8 cellular contexts compared by ENCODE assay signal in the genomic region with DNA sequence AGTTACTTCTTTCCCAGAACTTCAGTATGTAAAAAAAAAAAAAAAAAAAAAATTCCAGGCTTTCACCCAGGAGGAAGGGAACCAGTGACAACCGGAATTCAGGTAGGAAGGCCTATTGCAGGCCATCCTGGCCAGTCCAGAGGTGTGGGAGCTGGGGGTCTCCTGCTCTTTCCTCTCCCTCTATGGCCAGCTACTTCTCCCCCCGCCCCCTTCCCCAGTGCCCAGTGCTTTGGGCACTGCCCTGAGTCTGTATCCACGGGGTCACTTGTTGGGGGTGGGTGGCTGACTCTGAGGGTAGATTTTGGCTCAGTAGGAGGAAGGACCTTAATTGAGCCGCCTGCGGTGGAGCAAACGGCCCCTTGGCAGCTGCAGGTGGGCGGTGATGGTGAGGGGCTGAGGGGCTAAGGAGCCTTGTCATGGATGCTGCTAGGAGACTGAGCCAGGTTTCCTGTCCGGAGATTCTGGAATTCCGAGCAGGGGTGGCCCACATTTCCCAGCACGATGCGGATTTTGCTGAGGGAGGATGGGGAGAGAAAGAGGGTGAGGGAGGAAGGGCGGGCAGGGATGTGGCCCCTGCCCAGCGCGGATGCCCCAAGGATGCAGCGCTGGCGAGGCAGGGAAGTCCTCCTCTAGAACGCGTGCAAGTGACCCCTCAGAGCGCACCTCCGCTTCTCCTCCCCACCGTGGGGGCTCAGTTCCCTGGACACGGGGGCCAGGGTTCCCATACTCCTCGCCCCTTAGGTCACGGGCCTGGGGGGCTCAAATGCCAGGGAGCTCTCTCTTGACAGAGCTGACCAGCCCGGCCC. TPM values are rescaled to one million over a fixed set of nuclear protein-coding genes. Genes with fewer than 3 reads are reported as not detected.
A peak's percentile ranks its signal among the peaks of the same experiment; 100 is the strongest.
DNase-seq lines count a peak whose midpoint lies in the region; ATAC-seq and TF ChIP-seq lines count a peak whose summit lies in the region.

No MANE protein-coding gene starts in this region.

- no peaks in the 10 kb centered on the region for H3K27me3 ChIP-seq in DND-41 (ENCODE audit: insufficient read depth, low read length, poor library complexity)
- no peaks in the 10 kb centered on the region for H3K27me3 ChIP-seq in SJSA1 (replicated peaks)
- no peaks in the 10 kb centered on the region for H3K27me3 ChIP-seq in ovary

- intact Hi-C loops in ovary (cut with DNase I): loop anchor here in 1 of 4 donors (10.0 kb wide), 1 partner anchor 460 kb away; no protein-coding TSS in a partner anchor

- H3K79me2 ChIP-seq in DND-41 (ENCODE audit: insufficient read depth, low read length): peaks cover 52% of the 10 kb centered on the region

- peaks cover 14% of the 10 kb centered on the region for H4K20me1 ChIP-seq in DND-41 (ENCODE audit: insufficient read depth, low read length)

- no peak for TF ChIP-seq POLR2A in ovary (IDR thresholded peaks at IDR 0.05)

- TF ChIP-seq CTCF in DND-41 (IDR thresholded peaks at IDR 0.05; ENCODE audit: borderline replicate concordance, extremely low read depth, low read length, poor library complexity, severe bottlenecking) (no peak), fibroblast of mammary gland (conservative IDR thresholded peaks at IDR 0.05; ENCODE audit: control insufficient read depth, insufficient read depth, low read depth, low read length) (no peak), ovary (IDR thresholded peaks at IDR 0.05) (no peak), GM10266 (IDR thresholded peaks at IDR 0.05; ENCODE audit: control insufficient read depth, insufficient read depth, low read depth, missing control alignments) (no peak)

- H3K4me3 ChIP-seq in DND-41 (ENCODE audit: low read depth in 1 of 2, low read length in 2 of 2): peak overlapping the region; percentile 55 to 83; a peak in 3 of 4 replicates
- H3K4me3 ChIP-seq in SJSA1: peak overlapping the region; percentile 79
- H3K4me3 ChIP-seq in fibroblast of mammary gland (ENCODE audit: control insufficient read depth, low read depth, low read length): peak overlapping the region; percentile 67
- peak overlapping the region; percentile 90 for H3K4me3 ChIP-seq in ovary

- H3K27ac ChIP-seq in DND-41 (ENCODE audit: low read length) (peak overlapping the region; percentile 88), SJSA1 (peak overlapping the region; percentile 52; the same call in 1 of the 2 replicates), ovary (peak overlapping the region; percentile 88 to 92)

- H3K9ac ChIP-seq in DND-41 (ENCODE audit: low read depth, low read length): peak overlapping the region; percentile 77

- H3K9me3 ChIP-seq in DND-41 (ENCODE audit: insufficient read depth, low read length, severe bottlenecking): peaks cover 4% of the 10 kb centered on the region
- H3K9me3 ChIP-seq in SJSA1 (replicated peaks): 0 out of 2 replicates have a peak, but pooled peaks cover 3% of the 10 kb centered on the region
- no peaks in the 10 kb centered on the region for H3K9me3 ChIP-seq in ovary

- ATAC-seq in DND-41 (ENCODE audit: insufficient read depth, low read depth) (no peak), HG02571 (IDR thresholded peaks at IDR 0.05; ENCODE audit: unreplicated experiment) (no peak)

- peaks cover 37% of the 10 kb centered on the region for H3K4me1 ChIP-seq in DND-41 (ENCODE audit: insufficient read depth, low read length)
- peaks cover 21% of the 10 kb centered on the region for H3K4me1 ChIP-seq in SJSA1 (replicated peaks)
- peaks cover 4% of the 10 kb centered on the region for H3K4me1 ChIP-seq in ovary (ENCODE audit: insufficient read depth)

- no peak for DNase-seq in DND-41
- peak in 1 of 2 experiments; percentile 24 for DNase-seq in SJSA1 (ENCODE audit: low read depth in 1 of 2, low spot score in 2 of 2)
- no peak for DNase-seq in fibroblast of mammary gland (ENCODE audit: low read depth)
- peak in 1 of 5 donors; percentile 23 for DNase-seq in ovary
- no peak for DNase-seq in GM10266 (ENCODE audit: extremely low spot score)
- no peak for DNase-seq in NCI-H510A treated with DMSO at 0.1 percent for 48 hours (lab: John Stamatoyannopoulos, UW)
- DNase-seq in hippocampal formation (lab: John Stamatoyannopoulos, UW): no peak

- no peak for TF ChIP-seq EP300 in ovary (IDR thresholded peaks at IDR 0.05)

- peak overlapping the region; percentile 79 for H3K4me2 ChIP-seq in DND-41 (ENCODE audit: insufficient read depth, low read length)

- no peaks in the 10 kb centered on the region for H3K36me3 ChIP-seq in DND-41 (ENCODE audit: insufficient read depth, low read length)
- no peaks in the 10 kb centered on the region for H3K36me3 ChIP-seq in SJSA1
- H3K36me3 ChIP-seq in ovary: no peaks in the 10 kb centered on the region

- peak overlapping the region; percentile 81 for H2AFZ ChIP-seq in DND-41 (ENCODE audit: low read depth, low read length)

- 12 to 16% (median 12%) methylated on average over 25 of the region's 25 CpGs for WGBS in ovary, 3 donors

RNA-seq across cellular contexts. Expression of gene PHF2, which starts 1.3 kb away (rescaled TPM):
- total RNA-seq in SJSA1 (2014; rRNA removed; shearing (Covaris generic)): 14.3 and 19.9 TPM in 2 replicates
- 10 to 100 TPM; 20.3 to 50.1 (median 40.8) TPM for total RNA-seq in ovary
- 10 to 100 TPM; 29.7 to 33.0 TPM for polyA plus RNA-seq in ovary
